In the genomic region with DNA sequence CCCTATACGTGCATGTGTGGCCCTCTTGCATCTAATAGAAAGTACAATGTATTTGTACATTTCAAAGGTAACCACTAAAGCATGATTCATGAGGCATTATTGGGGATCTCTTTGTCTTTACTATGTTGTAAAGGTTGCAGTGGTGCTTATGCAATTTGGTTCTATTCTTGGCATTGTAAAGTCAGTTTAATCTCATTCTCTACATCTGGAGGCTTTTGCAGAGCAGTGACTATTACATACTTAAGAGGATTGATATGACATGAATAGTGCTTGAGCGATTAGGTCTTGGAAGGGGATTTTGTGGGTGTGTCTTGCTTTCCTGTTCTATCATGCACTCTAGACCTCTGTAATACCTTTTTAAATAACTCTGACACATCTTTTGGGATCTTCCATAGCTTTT, we compare ENCODE assay signal across 1 cellular context.
TF ChIP-seq lines count a peak whose summit lies in the region.

No MANE protein-coding gene starts in this region.

TF ChIP-seq in GM23338, 12 proteins besides CTCF, POLR2A, EP300 and RAD21 (continued from another document):
- TF ChIP-seq, protein P1, sequence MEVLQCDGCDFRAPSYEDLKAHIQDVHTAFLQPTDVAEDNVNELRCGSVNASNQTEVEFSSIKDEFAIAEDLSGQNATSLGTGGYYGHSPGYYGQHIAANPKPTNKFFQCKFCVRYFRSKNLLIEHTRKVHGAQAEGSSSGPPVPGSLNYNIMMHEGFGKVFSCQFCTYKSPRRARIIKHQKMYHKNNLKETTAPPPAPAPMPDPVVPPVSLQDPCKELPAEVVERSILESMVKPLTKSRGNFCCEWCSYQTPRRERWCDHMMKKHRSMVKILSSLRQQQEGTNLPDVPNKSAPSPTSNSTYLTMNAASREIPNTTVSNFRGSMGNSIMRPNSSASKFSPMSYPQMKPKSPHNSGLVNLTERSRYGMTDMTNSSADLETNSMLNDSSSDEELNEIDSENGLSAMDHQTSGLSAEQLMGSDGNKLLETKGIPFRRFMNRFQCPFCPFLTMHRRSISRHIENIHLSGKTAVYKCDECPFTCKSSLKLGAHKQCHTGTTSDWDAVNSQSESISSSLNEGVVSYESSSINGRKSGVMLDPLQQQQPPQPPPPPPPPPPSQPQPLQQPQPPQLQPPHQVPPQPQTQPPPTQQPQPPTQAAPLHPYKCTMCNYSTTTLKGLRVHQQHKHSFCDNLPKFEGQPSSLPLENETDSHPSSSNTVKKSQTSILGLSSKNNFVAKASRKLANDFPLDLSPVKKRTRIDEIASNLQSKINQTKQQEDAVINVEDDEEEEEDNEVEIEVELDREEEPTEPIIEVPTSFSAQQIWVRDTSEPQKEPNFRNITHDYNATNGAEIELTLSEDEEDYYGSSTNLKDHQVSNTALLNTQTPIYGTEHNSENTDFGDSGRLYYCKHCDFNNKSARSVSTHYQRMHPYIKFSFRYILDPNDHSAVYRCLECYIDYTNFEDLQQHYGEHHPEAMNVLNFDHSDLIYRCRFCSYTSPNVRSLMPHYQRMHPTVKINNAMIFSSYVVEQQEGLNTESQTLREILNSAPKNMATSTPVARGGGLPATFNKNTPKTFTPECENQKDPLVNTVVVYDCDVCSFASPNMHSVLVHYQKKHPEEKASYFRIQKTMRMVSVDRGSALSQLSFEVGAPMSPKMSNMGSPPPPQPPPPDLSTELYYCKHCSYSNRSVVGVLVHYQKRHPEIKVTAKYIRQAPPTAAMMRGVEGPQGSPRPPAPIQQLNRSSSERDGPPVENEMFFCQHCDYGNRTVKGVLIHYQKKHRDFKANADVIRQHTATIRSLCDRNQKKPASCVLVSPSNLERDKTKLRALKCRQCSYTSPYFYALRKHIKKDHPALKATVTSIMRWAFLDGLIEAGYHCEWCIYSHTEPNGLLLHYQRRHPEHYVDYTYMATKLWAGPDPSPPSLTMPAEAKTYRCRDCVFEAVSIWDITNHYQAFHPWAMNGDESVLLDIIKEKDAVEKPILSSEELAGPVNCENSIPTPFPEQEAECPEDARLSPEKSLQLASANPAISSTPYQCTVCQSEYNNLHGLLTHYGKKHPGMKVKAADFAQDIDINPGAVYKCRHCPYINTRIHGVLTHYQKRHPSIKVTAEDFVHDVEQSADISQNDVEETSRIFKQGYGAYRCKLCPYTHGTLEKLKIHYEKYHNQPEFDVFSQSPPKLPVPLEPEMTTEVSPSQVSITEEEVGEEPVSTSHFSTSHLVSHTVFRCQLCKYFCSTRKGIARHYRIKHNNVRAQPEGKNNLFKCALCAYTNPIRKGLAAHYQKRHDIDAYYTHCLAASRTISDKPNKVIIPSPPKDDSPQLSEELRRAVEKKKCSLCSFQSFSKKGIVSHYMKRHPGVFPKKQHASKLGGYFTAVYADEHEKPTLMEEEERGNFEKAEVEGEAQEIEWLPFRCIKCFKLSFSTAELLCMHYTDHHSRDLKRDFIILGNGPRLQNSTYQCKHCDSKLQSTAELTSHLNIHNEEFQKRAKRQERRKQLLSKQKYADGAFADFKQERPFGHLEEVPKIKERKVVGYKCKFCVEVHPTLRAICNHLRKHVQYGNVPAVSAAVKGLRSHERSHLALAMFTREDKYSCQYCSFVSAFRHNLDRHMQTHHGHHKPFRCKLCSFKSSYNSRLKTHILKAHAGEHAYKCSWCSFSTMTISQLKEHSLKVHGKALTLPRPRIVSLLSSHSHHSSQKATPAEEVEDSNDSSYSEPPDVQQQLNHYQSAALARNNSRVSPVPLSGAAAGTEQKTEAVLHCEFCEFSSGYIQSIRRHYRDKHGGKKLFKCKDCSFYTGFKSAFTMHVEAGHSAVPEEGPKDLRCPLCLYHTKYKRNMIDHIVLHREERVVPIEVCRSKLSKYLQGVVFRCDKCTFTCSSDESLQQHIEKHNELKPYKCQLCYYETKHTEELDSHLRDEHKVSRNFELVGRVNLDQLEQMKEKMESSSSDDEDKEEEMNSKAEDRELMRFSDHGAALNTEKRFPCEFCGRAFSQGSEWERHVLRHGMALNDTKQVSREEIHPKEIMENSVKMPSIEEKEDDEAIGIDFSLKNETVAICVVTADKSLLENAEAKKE (CRISPR knock-in tag; IDR thresholded peaks at IDR 0.05): no peak
- TF ChIP-seq EZH2 (IDR thresholded peaks at IDR 0.05; ENCODE audit: low read depth, unreplicated experiment): no peak
- TF ChIP-seq JUNB (IDR thresholded peaks at IDR 0.05; ENCODE audit: unreplicated experiment): no peak
- TF ChIP-seq ZNF114 (CRISPR knock-in tag; IDR thresholded peaks at IDR 0.05): no peak
- TF ChIP-seq, protein P2, sequence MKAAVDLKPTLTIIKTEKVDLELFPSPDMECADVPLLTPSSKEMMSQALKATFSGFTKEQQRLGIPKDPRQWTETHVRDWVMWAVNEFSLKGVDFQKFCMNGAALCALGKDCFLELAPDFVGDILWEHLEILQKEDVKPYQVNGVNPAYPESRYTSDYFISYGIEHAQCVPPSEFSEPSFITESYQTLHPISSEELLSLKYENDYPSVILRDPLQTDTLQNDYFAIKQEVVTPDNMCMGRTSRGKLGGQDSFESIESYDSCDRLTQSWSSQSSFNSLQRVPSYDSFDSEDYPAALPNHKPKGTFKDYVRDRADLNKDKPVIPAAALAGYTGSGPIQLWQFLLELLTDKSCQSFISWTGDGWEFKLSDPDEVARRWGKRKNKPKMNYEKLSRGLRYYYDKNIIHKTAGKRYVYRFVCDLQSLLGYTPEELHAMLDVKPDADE (IDR thresholded peaks at IDR 0.05): no peak
- TF ChIP-seq, protein P3, sequence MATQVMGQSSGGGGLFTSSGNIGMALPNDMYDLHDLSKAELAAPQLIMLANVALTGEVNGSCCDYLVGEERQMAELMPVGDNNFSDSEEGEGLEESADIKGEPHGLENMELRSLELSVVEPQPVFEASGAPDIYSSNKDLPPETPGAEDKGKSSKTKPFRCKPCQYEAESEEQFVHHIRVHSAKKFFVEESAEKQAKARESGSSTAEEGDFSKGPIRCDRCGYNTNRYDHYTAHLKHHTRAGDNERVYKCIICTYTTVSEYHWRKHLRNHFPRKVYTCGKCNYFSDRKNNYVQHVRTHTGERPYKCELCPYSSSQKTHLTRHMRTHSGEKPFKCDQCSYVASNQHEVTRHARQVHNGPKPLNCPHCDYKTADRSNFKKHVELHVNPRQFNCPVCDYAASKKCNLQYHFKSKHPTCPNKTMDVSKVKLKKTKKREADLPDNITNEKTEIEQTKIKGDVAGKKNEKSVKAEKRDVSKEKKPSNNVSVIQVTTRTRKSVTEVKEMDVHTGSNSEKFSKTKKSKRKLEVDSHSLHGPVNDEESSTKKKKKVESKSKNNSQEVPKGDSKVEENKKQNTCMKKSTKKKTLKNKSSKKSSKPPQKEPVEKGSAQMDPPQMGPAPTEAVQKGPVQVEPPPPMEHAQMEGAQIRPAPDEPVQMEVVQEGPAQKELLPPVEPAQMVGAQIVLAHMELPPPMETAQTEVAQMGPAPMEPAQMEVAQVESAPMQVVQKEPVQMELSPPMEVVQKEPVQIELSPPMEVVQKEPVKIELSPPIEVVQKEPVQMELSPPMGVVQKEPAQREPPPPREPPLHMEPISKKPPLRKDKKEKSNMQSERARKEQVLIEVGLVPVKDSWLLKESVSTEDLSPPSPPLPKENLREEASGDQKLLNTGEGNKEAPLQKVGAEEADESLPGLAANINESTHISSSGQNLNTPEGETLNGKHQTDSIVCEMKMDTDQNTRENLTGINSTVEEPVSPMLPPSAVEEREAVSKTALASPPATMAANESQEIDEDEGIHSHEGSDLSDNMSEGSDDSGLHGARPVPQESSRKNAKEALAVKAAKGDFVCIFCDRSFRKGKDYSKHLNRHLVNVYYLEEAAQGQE (IDR thresholded peaks at IDR 0.05; ENCODE audit: unreplicated experiment): no peak
- TF ChIP-seq POLR2AphosphoS5 (IDR thresholded peaks at IDR 0.05; ENCODE audit: low read depth): no peak
- no peak for TF ChIP-seq NANOG (IDR thresholded peaks at IDR 0.05; ENCODE audit: borderline replicate concordance)
- TF ChIP-seq CREB1 (CRISPR knock-in tag; IDR thresholded peaks at IDR 0.05; ENCODE audit: low read depth): no peak
- no peak for TF ChIP-seq ZNF331 (CRISPR knock-in tag; IDR thresholded peaks at IDR 0.05; ENCODE audit: low read depth)
